In the genomic region with DNA sequence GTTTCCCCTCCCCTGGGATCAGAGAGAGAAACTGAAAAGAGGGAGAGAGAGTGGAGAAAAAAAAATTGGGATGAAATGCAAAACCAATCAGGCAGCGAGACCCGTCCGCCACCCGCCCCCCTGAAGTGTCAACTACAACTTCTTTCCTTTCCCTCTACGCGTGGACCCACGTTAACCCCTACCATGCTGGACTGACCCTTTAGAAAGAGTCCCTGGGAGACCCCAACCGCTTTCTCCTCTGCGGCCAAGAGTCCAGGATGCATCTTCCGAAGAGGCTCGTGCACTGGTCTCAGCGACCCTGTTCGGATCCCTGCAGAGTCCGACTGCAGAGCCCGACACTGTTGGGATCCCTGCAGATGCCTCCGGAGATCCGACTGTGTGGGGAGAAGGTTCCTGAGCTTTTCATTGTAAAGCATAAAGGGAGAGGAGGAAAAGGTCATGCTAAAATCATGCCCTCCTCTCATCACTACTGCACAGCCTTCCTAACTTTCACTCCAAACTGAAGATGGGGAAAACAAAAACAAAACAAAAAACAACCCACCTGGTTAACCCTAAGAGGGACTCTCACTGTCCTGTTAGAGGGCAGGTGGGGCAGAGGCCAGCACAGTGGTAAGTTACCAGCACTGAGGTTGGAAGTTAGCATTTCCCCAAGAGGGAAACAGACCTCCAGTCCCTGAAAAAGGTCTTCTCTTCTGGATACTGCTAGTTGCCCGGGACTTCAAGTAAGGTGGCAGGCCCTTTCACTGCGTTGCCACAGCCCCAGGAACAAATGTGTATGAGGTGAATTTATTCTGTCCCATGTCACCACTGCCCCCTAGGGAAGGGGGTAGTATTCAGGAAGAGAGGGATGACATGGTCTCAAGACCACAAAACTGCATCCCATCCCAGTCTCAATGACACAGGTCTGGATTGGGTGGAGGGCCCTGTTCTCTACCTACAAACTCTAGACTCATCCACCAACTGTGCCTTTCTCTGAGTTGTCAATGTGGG, we compare ENCODE assay signal across 9 cellular contexts. TPM values are rescaled to one million over a fixed set of nuclear protein-coding genes. Genes with fewer than 3 reads are reported as not detected.
DNase-seq lines count a peak whose midpoint lies in the region; ATAC-seq and TF ChIP-seq lines count a peak whose summit lies in the region.
"Had no signal": no experiment of that assay in that cellular context is flagged by ENCODE, and none has a peak within 500 bp of the region (broad histone marks: within the 10 kb centered on the region; RNA-seq: fewer than 3 reads in every experiment).

No MANE protein-coding gene starts in this region.

- H3K27ac Mint-ChIP-seq in dendritic cell treated with granulocyte-macrophage colony-stimulating factor and Interleukin-4, amounts not matched to agents 40 ng/mL and 50 ng/mL, for 4 days: no peak overlapping the region
- no peak overlapping the region for H3K27ac Mint-ChIP-seq in natural killer cell treated with Interleukin-12 subunit alpha and Interleukin-12 subunit beta and Interleukin-15 and Interleukin-18, amount 100 ng/mL, for 72 hours

- H3K27ac ChIP-seq in A673 (ENCODE audit: low read depth, low read length, poor library complexity, severe bottlenecking) (no peak overlapping the region), HUES6 (ENCODE audit: low read depth, low read length) (no peak overlapping the region)

- H3K4me3 ChIP-seq in A673 (ENCODE audit: low read depth, low read length, poor library complexity, severe bottlenecking): peak overlapping the region; percentile 35
- peak overlapping the region; percentile 66 for H3K4me3 ChIP-seq in HUES6 (ENCODE audit: low read depth, low read length)

- peaks cover 12% of the 10 kb centered on the region for H3K4me1 Mint-ChIP-seq in dendritic cell treated with granulocyte-macrophage colony-stimulating factor and Interleukin-4, amounts not matched to agents 40 ng/mL and 50 ng/mL, for 4 days (ENCODE audit: low read depth)
- peaks cover 11 to 15% of the 10 kb centered on the region in 2 donors for H3K4me1 Mint-ChIP-seq in natural killer cell treated with Interleukin-12 subunit alpha and Interleukin-12 subunit beta and Interleukin-15 and Interleukin-18, amount 100 ng/mL, for 72 hours (ENCODE audit: low read depth in 2 of 2)

- CTCF ChIA-PET in A673 (lab: Charles Lee): interaction anchor here (1.0 to 1.3 kb wide), 2 partner anchors 216 to 433 kb away, joined by 3 to 5 read pairs; no protein-coding TSS in a partner anchor

- H3K9me3 Mint-ChIP-seq in dendritic cell treated with granulocyte-macrophage colony-stimulating factor and Interleukin-4, amounts not matched to agents 40 ng/mL and 50 ng/mL, for 4 days: no peaks in the 10 kb centered on the region
- no peaks in the 10 kb centered on the region for H3K9me3 Mint-ChIP-seq in natural killer cell treated with Interleukin-12 subunit alpha and Interleukin-12 subunit beta and Interleukin-15 and Interleukin-18, amount 100 ng/mL, for 72 hours

- ATAC-seq in natural killer cell treated with Interleukin-12 subunit alpha and Interleukin-12 subunit beta and Interleukin-15 and Interleukin-18, amount 100 ng/mL, for 72 hours: no peak
- no peak for ATAC-seq in left colon
- ATAC-seq in GM21390 (IDR thresholded peaks at IDR 0.05; ENCODE audit: unreplicated experiment): no peak
- no peak for ATAC-seq in HG03442 (IDR thresholded peaks at IDR 0.05; ENCODE audit: unreplicated experiment)

- no peaks in the 10 kb centered on the region for H3K9me3 ChIP-seq in A673 (ENCODE audit: low read depth, low read length, poor library complexity, severe bottlenecking)
- H3K9me3 ChIP-seq in HUES6 (ENCODE audit: control insufficient read depth, insufficient read depth, low read depth, low read length): no peaks in the 10 kb centered on the region

- no peak for TF ChIP-seq CTCF in A673 (conservative IDR thresholded peaks at IDR 0.05; ENCODE audit: low read depth, low read length)

- H3K9ac ChIP-seq in HUES6 (ENCODE audit: low read length): no peak overlapping the region

- DNase-seq in A673 (ENCODE audit: low spot score): no peak
- no peak for DNase-seq in natural killer cell treated with Interleukin-12 subunit alpha and Interleukin-12 subunit beta and Interleukin-15 and Interleukin-18, amount 100 ng/mL, for 72 hours (ENCODE audit: low spot score)
- DNase-seq in left colon: no peak
- no peak for DNase-seq in NCI-H226
- DNase-seq: activated gamma-delta T cell had no signal

- H3K27me3 ChIP-seq in A673 (replicated peaks; ENCODE audit: insufficient read depth, low read depth, low read length, poor library complexity) (peaks cover 73% of the 10 kb centered on the region), HUES6 (ENCODE audit: control insufficient read depth, insufficient read depth, low read length) (peaks cover 68% of the 10 kb centered on the region)

- peaks cover 14% of the 10 kb centered on the region for H3K4me1 ChIP-seq in A673 (ENCODE audit: insufficient read depth, low read length, poor library complexity, severe bottlenecking)
- peaks cover 13% of the 10 kb centered on the region for H3K4me1 ChIP-seq in HUES6 (ENCODE audit: control insufficient read depth, insufficient read depth, low read length)

- intact Hi-C loops in A673 (cut with micrococcal nuclease; ENCODE audit: unreplicated experiment): loop anchor here (5.0 kb wide), 1 partner anchor 642 kb away; no protein-coding TSS in a partner anchor
- intact Hi-C loops in dendritic cell treated with granulocyte-macrophage colony-stimulating factor and Interleukin-4, amounts not matched to agents 40 ng/mL and 50 ng/mL, for 4 days (cut with micrococcal nuclease): no loop called here
- intact Hi-C loops in left colon (cut with DNase I, micrococcal nuclease): no loop called here

- H3K36me3 Mint-ChIP-seq in dendritic cell treated with granulocyte-macrophage colony-stimulating factor and Interleukin-4, amounts not matched to agents 40 ng/mL and 50 ng/mL, for 4 days (ENCODE audit: low read depth): no peaks in the 10 kb centered on the region
- no peaks in the 10 kb centered on the region for H3K36me3 Mint-ChIP-seq in natural killer cell treated with Interleukin-12 subunit alpha and Interleukin-12 subunit beta and Interleukin-15 and Interleukin-18, amount 100 ng/mL, for 72 hours

- peaks cover 71% of the 10 kb centered on the region for H3K27me3 Mint-ChIP-seq in dendritic cell treated with granulocyte-macrophage colony-stimulating factor and Interleukin-4, amounts not matched to agents 40 ng/mL and 50 ng/mL, for 4 days
- peaks cover 32 to 42% of the 10 kb centered on the region in 2 donors for H3K27me3 Mint-ChIP-seq in natural killer cell treated with Interleukin-12 subunit alpha and Interleukin-12 subunit beta and Interleukin-15 and Interleukin-18, amount 100 ng/mL, for 72 hours

- POLR2A ChIA-PET in A673 (lab: Charles Lee; ENCODE audit: low non-redundant PET): no interaction called here

- BruUV-seq in A673 (replicated peaks; lab: Mats Ljungman, UMichigan): no TSS peak

- H3K4me3 Mint-ChIP-seq in dendritic cell treated with granulocyte-macrophage colony-stimulating factor and Interleukin-4, amounts not matched to agents 40 ng/mL and 50 ng/mL, for 4 days: peak overlapping the region; percentile 35
- peak overlapping the region; percentile 76 for H3K4me3 Mint-ChIP-seq in natural killer cell treated with Interleukin-12 subunit alpha and Interleukin-12 subunit beta and Interleukin-15 and Interleukin-18, amount 100 ng/mL, for 72 hours

- no peaks in the 10 kb centered on the region for H3K36me3 ChIP-seq in A673 (ENCODE audit: insufficient read depth, low read length, poor library complexity, severe bottlenecking)
- no peaks in the 10 kb centered on the region for H3K36me3 ChIP-seq in HUES6 (ENCODE audit: control insufficient read depth, insufficient read depth, low read length)

RNA-seq across cellular contexts. Expression of a gene that starts 0.6 kb away (rescaled TPM):
- 0.09 TPM in 1 of 2 replicates, not detected in the other for total RNA-seq in A673 (2021)
- total RNA-seq in natural killer cell treated with Interleukin-12 subunit alpha and Interleukin-12 subunit beta and Interleukin-15 and Interleukin-18, amount 100 ng/mL, for 72 hours: not detected
- 1 to 10 TPM in 1 of 2 donors, under 1 TPM in 1; 0.40 to 3.4 TPM for total RNA-seq in left colon

RNA-seq across cellular contexts. Expression of a gene that starts 19.5 kb away (rescaled TPM):
- total RNA-seq in A673 (2021) (0.42 and 0.99 TPM in 2 replicates), left colon (1 to 10 TPM; 3.6 to 4.4 TPM)
- total RNA-seq in natural killer cell treated with Interleukin-12 subunit alpha and Interleukin-12 subunit beta and Interleukin-15 and Interleukin-18, amount 100 ng/mL, for 72 hours: not detected
